In genomic region chr13:109816112-109816978, GRCh38 we compare ENCODE assay signal across 17 cellular contexts. TPM values are rescaled to one million over a fixed set of nuclear protein-coding genes. Genes with fewer than 3 reads are reported as not detected.
DNase-seq lines count a peak whose midpoint lies in the region; ATAC-seq, FAIRE-seq and TF ChIP-seq lines count a peak whose summit lies in the region.
"Had no signal": no experiment of that assay in that cellular context is flagged by ENCODE, and none has a peak within 500 bp of the region (broad histone marks: within the 10 kb centered on the region; RNA-seq: fewer than 3 reads in every experiment).

No MANE protein-coding gene starts in this region.

- intact Hi-C loops in uterus (cut with DNase I; ENCODE audit: low total_unique reads) (no loop called here), vagina (cut with DNase I) (no loop called here), upper lobe of right lung (cut with DNase I) (no loop called here)

- H3K4me1 ChIP-seq in small intestine (ENCODE audit: control insufficient read depth in 2 of 2, insufficient read depth in 1 of 2, low read depth in 1 of 2, low read length in 1 of 2) (no peaks in the 10 kb centered on the region), uterus (no peaks in the 10 kb centered on the region), vagina (no peaks in the 10 kb centered on the region), upper lobe of right lung (no peaks in the 10 kb centered on the region)
- H3K4me1 ChIP-seq: prostate gland had no signal

- FAIRE-seq in small intestine (lab: Jason Lieb, UNC): no peak
- FAIRE-seq: D721Med had no signal

- TF ChIP-seq CTCF in uterus (IDR thresholded peaks at IDR 0.05): no peak
- no peak for TF ChIP-seq CTCF in vagina (IDR thresholded peaks at IDR 0.05)
- no peak for TF ChIP-seq CTCF in upper lobe of right lung (IDR thresholded peaks at IDR 0.05)

- H3K27ac ChIP-seq in small intestine (ENCODE audit: low read depth in 1 of 2, low read length in 1 of 2): no peak overlapping the region
- H3K27ac ChIP-seq in uterus: no peak overlapping the region
- no peak overlapping the region for H3K27ac ChIP-seq in vagina
- no peak overlapping the region for H3K27ac ChIP-seq in upper lobe of right lung
- H3K27ac ChIP-seq: foreskin keratinocyte, KMS-11, prostate gland had no signal

- WGBS in small intestine, 3 donors: 47 to 69% (median 56%) methylated on average over 7 of the region's 7 CpGs

- H3K4me3 ChIP-seq in small intestine (ENCODE audit: low read depth in 1 of 2, low read length in 2 of 2) (no peak overlapping the region), uterus (no peak overlapping the region), vagina (no peak overlapping the region), upper lobe of right lung (no peak overlapping the region)
- H3K4me3 ChIP-seq: prostate gland had no signal

- H3K9me3 ChIP-seq in small intestine (ENCODE audit: control insufficient read depth, low read depth) (no peaks in the 10 kb centered on the region), uterus (no peaks in the 10 kb centered on the region), vagina (no peaks in the 10 kb centered on the region), upper lobe of right lung (no peaks in the 10 kb centered on the region)
- H3K9me3 ChIP-seq: prostate gland had no signal

- H3K27me3 ChIP-seq in small intestine (ENCODE audit: control insufficient read depth in 2 of 2, insufficient read depth in 2 of 2, low read length in 2 of 2): no peaks in the 10 kb centered on the region
- no peaks in the 10 kb centered on the region for H3K27me3 ChIP-seq in uterus
- no peaks in the 10 kb centered on the region for H3K27me3 ChIP-seq in vagina
- peaks cover 5% of the 10 kb centered on the region for H3K27me3 ChIP-seq in upper lobe of right lung
- H3K27me3 ChIP-seq: foreskin keratinocyte had no signal

- ATAC-seq in upper lobe of right lung: no peak
- ATAC-seq: foreskin keratinocyte had no signal

- H3K36me3 ChIP-seq in small intestine (ENCODE audit: control insufficient read depth in 2 of 2, insufficient read depth in 2 of 2, low read length in 2 of 2) (no peaks in the 10 kb centered on the region), uterus (no peaks in the 10 kb centered on the region), vagina (no peaks in the 10 kb centered on the region), upper lobe of right lung (no peaks in the 10 kb centered on the region)
- H3K36me3 ChIP-seq: prostate gland had no signal

- DNase-seq in NCI-H748 (lab: John Stamatoyannopoulos, UW; ENCODE audit: unreplicated experiment) (peak; percentile 43), NCI-H748 treated with DMSO at 0.1 percent for 48 hours (lab: John Stamatoyannopoulos, UW) (no peak), NCI-H526 treated with DMSO at 0.1 percent for 48 hours (lab: John Stamatoyannopoulos, UW) (peak; percentile 75), fibroblast of peridontal ligament (ENCODE audit: extremely low read depth) (peak; percentile 5), small intestine (peak; percentile 40), uterus (no peak), vagina (ENCODE audit: extremely low spot score in 2 of 2) (no peak), upper lobe of right lung (no peak)
- DNase-seq: aorta; immature natural killer cell; NCI-H2107; stimulated activated CD4-positive, alpha-beta T cell treated with anti-CD3 and anti-CD28 coated beads, Interleukin-2, amount 100 ng/mL, for 48 hours; T-helper 2 cell had no signal

- no peak for TF ChIP-seq POLR2A in uterus (IDR thresholded peaks at IDR 0.05)
- no peak for TF ChIP-seq POLR2A in vagina (IDR thresholded peaks at IDR 0.05)

RNA-seq across cellular contexts. Expression of gene IRS2, which starts 30.0 kb away (rescaled TPM):
- 1 to 10 TPM; 3.8 to 6.2 (median 3.9) TPM for polyA plus RNA-seq in small intestine
- total RNA-seq in uterus (10 to 100 TPM in 2 of 4 donors, 1 to 10 TPM in 2; 6.5 to 20.3 (median 11.7) TPM), vagina (25.0 TPM), upper lobe of right lung (43.8 TPM)

Comparison
In these comparisons a context has a peak if more than half of its experiments do, and no peak if none do; other contexts are left out.
1. DNase-seq: peak in NCI-H748 (single experiment), NCI-H526 treated with DMSO at 0.1 percent for 48 hours (single experiment), fibroblast of peridontal ligament (single experiment) and small intestine (single experiment); none in NCI-H748 treated with DMSO at 0.1 percent for 48 hours (single experiment), uterus (0 of 2), vagina (0 of 2) and upper lobe of right lung (single experiment).